ENCODE assay signal across 1 cellular context in the genomic region with DNA sequence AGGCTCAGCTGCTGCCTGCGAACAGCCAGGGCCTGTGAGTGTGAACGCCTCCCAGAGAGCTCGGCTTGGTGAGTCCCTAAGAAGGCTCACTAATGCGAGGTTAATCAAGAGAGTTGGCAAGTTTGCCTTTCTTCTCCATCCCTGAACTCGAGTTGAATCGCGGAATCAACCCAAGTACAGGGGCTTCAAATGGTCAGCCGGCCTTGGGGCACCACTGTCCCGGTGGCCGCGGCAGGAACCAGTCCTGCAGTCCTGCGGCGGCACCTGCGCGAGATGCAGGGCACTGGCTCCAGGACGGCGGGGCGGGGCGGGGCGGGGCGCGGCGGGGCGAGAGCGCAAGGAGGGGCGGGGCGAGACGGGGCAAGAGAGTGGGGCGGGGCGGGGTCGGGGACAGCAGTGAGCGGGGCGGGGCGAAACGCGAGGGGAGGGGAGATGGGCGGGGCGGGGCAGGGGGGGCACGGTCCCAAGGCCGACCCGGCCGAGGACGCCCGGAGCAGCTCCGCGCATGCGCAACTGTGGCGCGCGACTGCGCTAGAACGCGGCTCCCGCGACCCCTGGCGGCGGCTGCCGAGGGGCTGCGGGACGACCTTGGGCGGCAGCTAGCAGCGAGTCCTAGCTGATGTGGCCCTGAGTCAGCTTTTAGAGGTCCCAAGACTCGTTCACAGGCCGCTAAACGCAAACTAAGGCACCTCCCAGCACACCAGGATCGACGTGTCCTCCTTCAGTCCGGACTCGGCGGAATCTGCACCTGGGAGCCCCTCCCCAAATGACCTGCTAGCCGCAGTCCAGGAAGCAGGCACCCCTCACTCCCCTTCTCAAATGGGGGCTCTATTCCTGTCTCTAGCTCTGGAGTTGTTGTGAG.
TF ChIP-seq lines count a peak whose summit lies in the region.

No MANE protein-coding gene starts in this region.

TF ChIP-seq in HepG2, 621 proteins besides CTCF, POLR2A, EP300 and RAD21 (continued from another document and continues in another):
- TF ChIP-seq, protein P1, sequence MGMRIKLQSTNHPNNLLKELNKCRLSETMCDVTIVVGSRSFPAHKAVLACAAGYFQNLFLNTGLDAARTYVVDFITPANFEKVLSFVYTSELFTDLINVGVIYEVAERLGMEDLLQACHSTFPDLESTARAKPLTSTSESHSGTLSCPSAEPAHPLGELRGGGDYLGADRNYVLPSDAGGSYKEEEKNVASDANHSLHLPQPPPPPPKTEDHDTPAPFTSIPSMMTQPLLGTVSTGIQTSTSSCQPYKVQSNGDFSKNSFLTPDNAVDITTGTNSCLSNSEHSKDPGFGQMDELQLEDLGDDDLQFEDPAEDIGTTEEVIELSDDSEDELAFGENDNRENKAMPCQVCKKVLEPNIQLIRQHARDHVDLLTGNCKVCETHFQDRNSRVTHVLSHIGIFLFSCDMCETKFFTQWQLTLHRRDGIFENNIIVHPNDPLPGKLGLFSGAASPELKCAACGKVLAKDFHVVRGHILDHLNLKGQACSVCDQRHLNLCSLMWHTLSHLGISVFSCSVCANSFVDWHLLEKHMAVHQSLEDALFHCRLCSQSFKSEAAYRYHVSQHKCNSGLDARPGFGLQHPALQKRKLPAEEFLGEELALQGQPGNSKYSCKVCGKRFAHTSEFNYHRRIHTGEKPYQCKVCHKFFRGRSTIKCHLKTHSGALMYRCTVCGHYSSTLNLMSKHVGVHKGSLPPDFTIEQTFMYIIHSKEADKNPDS (CRISPR knock-in tag; IDR thresholded peaks at IDR 0.05) = no peak
- TF ChIP-seq MTA3 (CRISPR knock-in tag; IDR thresholded peaks at IDR 0.05) (no peak), NFE2 (CRISPR knock-in tag; IDR thresholded peaks at IDR 0.05) (no peak), RCOR2 (CRISPR knock-in tag; IDR thresholded peaks at IDR 0.05) (no peak), MAFF (IDR thresholded peaks at IDR 0.05; ENCODE audit: low read depth, low read length) (peak; percentile 77), RBAK (CRISPR knock-in tag; IDR thresholded peaks at IDR 0.05) (no peak), ZMYM4 (CRISPR knock-in tag; IDR thresholded peaks at IDR 0.05) (peak; percentile 54; the same call in 1 of the 2 replicates), ZNF337 (CRISPR knock-in tag; IDR thresholded peaks at IDR 0.05; ENCODE audit: borderline replicate concordance, low read depth) (0 out of 2 replicates have a peak, but pooled peaks have one; percentile 12), TBP (CRISPR knock-in tag; IDR thresholded peaks at IDR 0.05) (no peak), FOXK1 (CRISPR knock-in tag; IDR thresholded peaks at IDR 0.05; ENCODE audit: borderline replicate concordance, low read depth) (no peak; the same call in 1 of the 2 replicates), SRF (IDR thresholded peaks at IDR 0.05; ENCODE audit: low read depth, low read length) (no peak), HNRNPL (IDR thresholded peaks at IDR 0.05; ENCODE audit: low read depth, low read length) (no peak), PAX8 (CRISPR knock-in tag; IDR thresholded peaks at IDR 0.05; ENCODE audit: borderline replicate concordance) (no peak), POLR2AphosphoS2 (IDR thresholded peaks at IDR 0.05; ENCODE audit: low read depth, low read length) (no peak), XRCC5 (optimal IDR thresholded peaks at IDR 0.05; ENCODE audit: low read length) (peak; percentile 76), MEF2D (CRISPR knock-in tag; IDR thresholded peaks at IDR 0.05) (no peak), ZBTB21 (CRISPR knock-in tag; IDR thresholded peaks at IDR 0.05) (no peak), FOXC1 (CRISPR knock-in tag; IDR thresholded peaks at IDR 0.05; ENCODE audit: borderline replicate concordance) (no peak), ZNF776 (CRISPR knock-in tag; IDR thresholded peaks at IDR 0.05) (no peak), HNF4A (CRISPR knock-in tag; IDR thresholded peaks at IDR 0.05) (no peak), MIER3 (CRISPR knock-in tag; IDR thresholded peaks at IDR 0.05; ENCODE audit: borderline replicate concordance) (no peak), TGIF2 (CRISPR knock-in tag; IDR thresholded peaks at IDR 0.05) (no peak), BRD4 (CRISPR knock-in tag; IDR thresholded peaks at IDR 0.05) (no peak), ZNF883 (CRISPR knock-in tag; IDR thresholded peaks at IDR 0.05; ENCODE audit: not compliant biosample characterization) (peak; percentile 19), ZNF775 (CRISPR knock-in tag; IDR thresholded peaks at IDR 0.05; ENCODE audit: borderline replicate concordance) (no peak), PHF5A (CRISPR knock-in tag; IDR thresholded peaks at IDR 0.05; ENCODE audit: low read depth, unreplicated experiment) (no peak), SKI (IDR thresholded peaks at IDR 0.05; ENCODE audit: partially characterized antibody) (no peak), ZNF792 (CRISPR knock-in tag; IDR thresholded peaks at IDR 0.05) (no peak), ZNF670 (CRISPR knock-in tag; IDR thresholded peaks at IDR 0.05; ENCODE audit: borderline replicate concordance) (no peak), CBX5 (CRISPR knock-in tag; IDR thresholded peaks at IDR 0.05; ENCODE audit: borderline replicate concordance) (0 out of 2 replicates have a peak, but pooled peaks have one; percentile 24), MEIS2 (CRISPR knock-in tag; IDR thresholded peaks at IDR 0.05) (no peak; the same call in 1 of the 2 replicates), NBN (conservative IDR thresholded peaks at IDR 0.05) (no peak), ZNF101 (CRISPR knock-in tag; IDR thresholded peaks at IDR 0.05; ENCODE audit: borderline replicate concordance, low read depth) (no peak), HNRNPH1 (optimal IDR thresholded peaks at IDR 0.05; ENCODE audit: low read depth, low read length) (no peak), ZNF550 (CRISPR knock-in tag; IDR thresholded peaks at IDR 0.05; ENCODE audit: borderline replicate concordance) (no peak), ZNF180 (CRISPR knock-in tag; IDR thresholded peaks at IDR 0.05; ENCODE audit: borderline replicate concordance, low read depth) (no peak)
- TF ChIP-seq, protein P2, sequence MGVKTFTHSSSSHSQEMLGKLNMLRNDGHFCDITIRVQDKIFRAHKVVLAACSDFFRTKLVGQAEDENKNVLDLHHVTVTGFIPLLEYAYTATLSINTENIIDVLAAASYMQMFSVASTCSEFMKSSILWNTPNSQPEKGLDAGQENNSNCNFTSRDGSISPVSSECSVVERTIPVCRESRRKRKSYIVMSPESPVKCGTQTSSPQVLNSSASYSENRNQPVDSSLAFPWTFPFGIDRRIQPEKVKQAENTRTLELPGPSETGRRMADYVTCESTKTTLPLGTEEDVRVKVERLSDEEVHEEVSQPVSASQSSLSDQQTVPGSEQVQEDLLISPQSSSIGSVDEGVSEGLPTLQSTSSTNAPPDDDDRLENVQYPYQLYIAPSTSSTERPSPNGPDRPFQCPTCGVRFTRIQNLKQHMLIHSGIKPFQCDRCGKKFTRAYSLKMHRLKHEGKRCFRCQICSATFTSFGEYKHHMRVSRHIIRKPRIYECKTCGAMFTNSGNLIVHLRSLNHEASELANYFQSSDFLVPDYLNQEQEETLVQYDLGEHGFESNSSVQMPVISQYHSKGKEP (CRISPR knock-in tag; IDR thresholded peaks at IDR 0.05) = no peak
- TF ChIP-seq, protein P3, sequence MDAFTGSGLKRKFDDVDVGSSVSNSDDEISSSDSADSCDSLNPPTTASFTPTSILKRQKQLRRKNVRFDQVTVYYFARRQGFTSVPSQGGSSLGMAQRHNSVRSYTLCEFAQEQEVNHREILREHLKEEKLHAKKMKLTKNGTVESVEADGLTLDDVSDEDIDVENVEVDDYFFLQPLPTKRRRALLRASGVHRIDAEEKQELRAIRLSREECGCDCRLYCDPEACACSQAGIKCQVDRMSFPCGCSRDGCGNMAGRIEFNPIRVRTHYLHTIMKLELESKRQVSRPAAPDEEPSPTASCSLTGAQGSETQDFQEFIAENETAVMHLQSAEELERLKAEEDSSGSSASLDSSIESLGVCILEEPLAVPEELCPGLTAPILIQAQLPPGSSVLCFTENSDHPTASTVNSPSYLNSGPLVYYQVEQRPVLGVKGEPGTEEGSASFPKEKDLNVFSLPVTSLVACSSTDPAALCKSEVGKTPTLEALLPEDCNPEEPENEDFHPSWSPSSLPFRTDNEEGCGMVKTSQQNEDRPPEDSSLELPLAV (CRISPR knock-in tag; conservative IDR thresholded peaks at IDR 0.05; ENCODE audit: low read depth) = no peak
- TF ChIP-seq, protein P4, sequence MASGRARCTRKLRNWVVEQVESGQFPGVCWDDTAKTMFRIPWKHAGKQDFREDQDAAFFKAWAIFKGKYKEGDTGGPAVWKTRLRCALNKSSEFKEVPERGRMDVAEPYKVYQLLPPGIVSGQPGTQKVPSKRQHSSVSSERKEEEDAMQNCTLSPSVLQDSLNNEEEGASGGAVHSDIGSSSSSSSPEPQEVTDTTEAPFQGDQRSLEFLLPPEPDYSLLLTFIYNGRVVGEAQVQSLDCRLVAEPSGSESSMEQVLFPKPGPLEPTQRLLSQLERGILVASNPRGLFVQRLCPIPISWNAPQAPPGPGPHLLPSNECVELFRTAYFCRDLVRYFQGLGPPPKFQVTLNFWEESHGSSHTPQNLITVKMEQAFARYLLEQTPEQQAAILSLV (CRISPR knock-in tag; IDR thresholded peaks at IDR 0.05; ENCODE audit: borderline replicate concordance) = no peak
- TF ChIP-seq, protein P5, sequence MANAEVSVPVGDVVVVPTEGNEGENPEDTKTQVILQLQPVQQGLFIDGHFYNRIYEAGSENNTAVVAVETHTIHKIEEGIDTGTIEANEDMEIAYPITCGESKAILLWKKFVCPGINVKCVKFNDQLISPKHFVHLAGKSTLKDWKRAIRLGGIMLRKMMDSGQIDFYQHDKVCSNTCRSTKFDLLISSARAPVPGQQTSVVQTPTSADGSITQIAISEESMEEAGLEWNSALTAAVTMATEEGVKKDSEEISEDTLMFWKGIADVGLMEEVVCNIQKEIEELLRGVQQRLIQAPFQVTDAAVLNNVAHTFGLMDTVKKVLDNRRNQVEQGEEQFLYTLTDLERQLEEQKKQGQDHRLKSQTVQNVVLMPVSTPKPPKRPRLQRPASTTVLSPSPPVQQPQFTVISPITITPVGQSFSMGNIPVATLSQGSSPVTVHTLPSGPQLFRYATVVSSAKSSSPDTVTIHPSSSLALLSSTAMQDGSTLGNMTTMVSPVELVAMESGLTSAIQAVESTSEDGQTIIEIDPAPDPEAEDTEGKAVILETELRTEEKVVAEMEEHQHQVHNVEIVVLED (CRISPR knock-in tag; IDR thresholded peaks at IDR 0.05; ENCODE audit: borderline replicate concordance) = no peak
- TF ChIP-seq, protein P6, sequence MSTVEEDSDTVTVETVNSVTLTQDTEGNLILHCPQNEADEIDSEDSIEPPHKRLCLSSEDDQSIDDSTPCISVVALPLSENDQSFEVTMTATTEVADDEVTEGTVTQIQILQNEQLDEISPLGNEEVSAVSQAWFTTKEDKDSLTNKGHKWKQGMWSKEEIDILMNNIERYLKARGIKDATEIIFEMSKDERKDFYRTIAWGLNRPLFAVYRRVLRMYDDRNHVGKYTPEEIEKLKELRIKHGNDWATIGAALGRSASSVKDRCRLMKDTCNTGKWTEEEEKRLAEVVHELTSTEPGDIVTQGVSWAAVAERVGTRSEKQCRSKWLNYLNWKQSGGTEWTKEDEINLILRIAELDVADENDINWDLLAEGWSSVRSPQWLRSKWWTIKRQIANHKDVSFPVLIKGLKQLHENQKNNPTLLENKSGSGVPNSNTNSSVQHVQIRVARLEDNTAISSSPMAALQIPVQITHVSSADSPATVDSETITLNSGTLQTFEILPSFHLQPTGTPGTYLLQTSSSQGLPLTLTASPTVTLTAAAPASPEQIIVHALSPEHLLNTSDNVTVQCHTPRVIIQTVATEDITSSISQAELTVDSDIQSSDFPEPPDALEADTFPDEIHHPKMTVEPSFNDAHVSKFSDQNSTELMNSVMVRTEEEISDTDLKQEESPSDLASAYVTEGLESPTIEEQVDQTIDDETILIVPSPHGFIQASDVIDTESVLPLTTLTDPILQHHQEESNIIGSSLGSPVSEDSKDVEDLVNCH (CRISPR knock-in tag; IDR thresholded peaks at IDR 0.05) = no peak
- TF ChIP-seq, protein P7, sequence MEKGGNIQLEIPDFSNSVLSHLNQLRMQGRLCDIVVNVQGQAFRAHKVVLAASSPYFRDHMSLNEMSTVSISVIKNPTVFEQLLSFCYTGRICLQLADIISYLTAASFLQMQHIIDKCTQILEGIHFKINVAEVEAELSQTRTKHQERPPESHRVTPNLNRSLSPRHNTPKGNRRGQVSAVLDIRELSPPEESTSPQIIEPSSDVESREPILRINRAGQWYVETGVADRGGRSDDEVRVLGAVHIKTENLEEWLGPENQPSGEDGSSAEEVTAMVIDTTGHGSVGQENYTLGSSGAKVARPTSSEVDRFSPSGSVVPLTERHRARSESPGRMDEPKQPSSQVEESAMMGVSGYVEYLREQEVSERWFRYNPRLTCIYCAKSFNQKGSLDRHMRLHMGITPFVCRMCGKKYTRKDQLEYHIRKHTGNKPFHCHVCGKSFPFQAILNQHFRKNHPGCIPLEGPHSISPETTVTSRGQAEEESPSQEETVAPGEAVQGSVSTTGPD (CRISPR knock-in tag; IDR thresholded peaks at IDR 0.05) = no peak
- TF ChIP-seq, protein P8, sequence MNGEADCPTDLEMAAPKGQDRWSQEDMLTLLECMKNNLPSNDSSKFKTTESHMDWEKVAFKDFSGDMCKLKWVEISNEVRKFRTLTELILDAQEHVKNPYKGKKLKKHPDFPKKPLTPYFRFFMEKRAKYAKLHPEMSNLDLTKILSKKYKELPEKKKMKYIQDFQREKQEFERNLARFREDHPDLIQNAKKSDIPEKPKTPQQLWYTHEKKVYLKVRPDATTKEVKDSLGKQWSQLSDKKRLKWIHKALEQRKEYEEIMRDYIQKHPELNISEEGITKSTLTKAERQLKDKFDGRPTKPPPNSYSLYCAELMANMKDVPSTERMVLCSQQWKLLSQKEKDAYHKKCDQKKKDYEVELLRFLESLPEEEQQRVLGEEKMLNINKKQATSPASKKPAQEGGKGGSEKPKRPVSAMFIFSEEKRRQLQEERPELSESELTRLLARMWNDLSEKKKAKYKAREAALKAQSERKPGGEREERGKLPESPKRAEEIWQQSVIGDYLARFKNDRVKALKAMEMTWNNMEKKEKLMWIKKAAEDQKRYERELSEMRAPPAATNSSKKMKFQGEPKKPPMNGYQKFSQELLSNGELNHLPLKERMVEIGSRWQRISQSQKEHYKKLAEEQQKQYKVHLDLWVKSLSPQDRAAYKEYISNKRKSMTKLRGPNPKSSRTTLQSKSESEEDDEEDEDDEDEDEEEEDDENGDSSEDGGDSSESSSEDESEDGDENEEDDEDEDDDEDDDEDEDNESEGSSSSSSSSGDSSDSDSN (CRISPR knock-in tag; IDR thresholded peaks at IDR 0.05) = no peak
- TF ChIP-seq, protein P9, sequence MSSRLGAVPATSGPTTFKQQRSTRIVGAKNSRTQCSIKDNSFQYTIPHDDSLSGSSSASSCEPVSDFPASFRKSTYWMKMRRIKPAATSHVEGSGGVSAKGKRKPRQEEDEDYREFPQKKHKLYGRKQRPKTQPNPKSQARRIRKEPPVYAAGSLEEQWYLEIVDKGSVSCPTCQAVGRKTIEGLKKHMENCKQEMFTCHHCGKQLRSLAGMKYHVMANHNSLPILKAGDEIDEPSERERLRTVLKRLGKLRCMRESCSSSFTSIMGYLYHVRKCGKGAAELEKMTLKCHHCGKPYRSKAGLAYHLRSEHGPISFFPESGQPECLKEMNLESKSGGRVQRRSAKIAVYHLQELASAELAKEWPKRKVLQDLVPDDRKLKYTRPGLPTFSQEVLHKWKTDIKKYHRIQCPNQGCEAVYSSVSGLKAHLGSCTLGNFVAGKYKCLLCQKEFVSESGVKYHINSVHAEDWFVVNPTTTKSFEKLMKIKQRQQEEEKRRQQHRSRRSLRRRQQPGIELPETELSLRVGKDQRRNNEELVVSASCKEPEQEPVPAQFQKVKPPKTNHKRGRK (CRISPR knock-in tag; IDR thresholded peaks at IDR 0.05) = no peak
